9 cellular contexts compared by ENCODE assay signal in the genomic region with DNA sequence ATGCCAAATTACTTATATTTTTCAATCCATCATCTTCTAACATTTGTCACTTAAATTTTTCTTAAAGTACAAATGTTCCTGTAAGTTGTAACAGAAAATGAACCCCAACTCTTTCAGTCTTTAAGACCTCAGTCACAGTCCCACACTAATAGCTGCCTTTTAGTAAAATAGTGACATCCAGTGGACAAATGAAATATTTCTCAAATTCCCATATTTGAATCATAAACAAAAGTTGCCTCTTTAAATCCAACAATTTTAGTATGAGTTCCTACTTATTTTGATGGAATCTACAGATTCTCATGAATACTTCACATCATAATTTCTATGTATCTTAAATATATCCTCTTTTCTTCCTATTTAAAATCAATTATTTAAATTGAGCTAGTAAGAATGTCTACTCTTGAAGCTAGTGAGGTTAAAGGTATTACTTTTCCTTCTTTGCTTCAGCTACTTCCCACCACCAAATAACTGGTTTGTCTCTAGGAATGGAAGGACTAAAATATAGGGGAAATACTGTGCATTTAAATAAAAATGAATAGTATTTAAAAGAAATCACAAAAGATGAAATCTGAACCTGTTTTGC. TPM values are rescaled to one million over a fixed set of nuclear protein-coding genes. Genes with fewer than 3 reads are reported as not detected.
DNase-seq lines count a peak whose midpoint lies in the region; ATAC-seq, FAIRE-seq and TF ChIP-seq lines count a peak whose summit lies in the region.
"Had no signal": no experiment of that assay in that cellular context is flagged by ENCODE, and none has a peak within 500 bp of the region (broad histone marks: within the 10 kb centered on the region; RNA-seq: fewer than 3 reads in every experiment).

No MANE protein-coding gene starts in this region.

- ATAC-seq in GM18519 (IDR thresholded peaks at IDR 0.05; ENCODE audit: low FRiP score, unreplicated experiment) (peak; percentile 70), HG03108 (IDR thresholded peaks at IDR 0.05; ENCODE audit: unreplicated experiment) (peak; percentile 61)

- H3K4me2 ChIP-seq in fibroblast of lung (ENCODE audit: extremely low read depth, insufficient read depth, low read length), result no peak overlapping the region

- H3K4me1 ChIP-seq in fibroblast of lung (ENCODE audit: control insufficient read depth, extremely low read depth, insufficient read depth, low read length) (no peaks in the 10 kb centered on the region), small intestine (ENCODE audit: control insufficient read depth in 2 of 2, insufficient read depth in 1 of 2, low read depth in 1 of 2, low read length in 1 of 2) (no peaks in the 10 kb centered on the region)

- no peaks in the 10 kb centered on the region for H3K9me3 ChIP-seq in fibroblast of lung (ENCODE audit: control insufficient read depth, insufficient read depth, low read depth, low read length)
- H3K9me3 ChIP-seq in small intestine (ENCODE audit: control insufficient read depth, low read depth), result no peaks in the 10 kb centered on the region

- H3K4me3 ChIP-seq in AG10803 (ENCODE audit: low read length) (no peak overlapping the region), fibroblast of lung (replicated peaks in 1 of 4; ENCODE audit: control extremely low read depth in 1 of 4, insufficient read depth in 1 of 4, low read depth in 3 of 4, low read length in 4 of 4) (no peak overlapping the region), small intestine (ENCODE audit: low read depth in 1 of 2, low read length in 2 of 2) (no peak overlapping the region)

- no peak overlapping the region for H3K9ac ChIP-seq in fibroblast of lung (ENCODE audit: insufficient read depth, low read length)

- H2AFZ ChIP-seq in fibroblast of lung (ENCODE audit: low read length), result no peak overlapping the region

- H3K79me2 ChIP-seq in fibroblast of lung (ENCODE audit: control insufficient read depth, insufficient read depth, low read length), result peaks cover 7% of the 10 kb centered on the region

- H3K27me3 ChIP-seq in fibroblast of lung (ENCODE audit: control insufficient read depth, insufficient read depth, low read length) (no peaks in the 10 kb centered on the region), small intestine (ENCODE audit: control insufficient read depth in 2 of 2, insufficient read depth in 2 of 2, low read length in 2 of 2) (no peaks in the 10 kb centered on the region)

- H3K27ac ChIP-seq in fibroblast of lung (ENCODE audit: insufficient read depth, low read length), result no peak overlapping the region
- H3K27ac ChIP-seq in small intestine (ENCODE audit: low read depth in 1 of 2, low read length in 1 of 2), result no peak overlapping the region
- H3K27ac ChIP-seq: HL-60 had no signal

- no peak for FAIRE-seq in small intestine (lab: Jason Lieb, UNC)

- H4K20me1 ChIP-seq in fibroblast of lung (ENCODE audit: control insufficient read depth, extremely low read depth, insufficient read depth, low read length), result no peaks in the 10 kb centered on the region

- H3K36me3 ChIP-seq in fibroblast of lung (ENCODE audit: control insufficient read depth, insufficient read depth, low read length) (no peaks in the 10 kb centered on the region), small intestine (ENCODE audit: control insufficient read depth in 2 of 2, insufficient read depth in 2 of 2, low read length in 2 of 2) (peaks cover 2 to 4% of the 10 kb centered on the region in 2 donors)

- TF ChIP-seq CTCF in AG10803 (conservative IDR thresholded peaks at IDR 0.05; ENCODE audit: low read length) (peak; percentile 57), fibroblast of lung (conservative IDR thresholded peaks at IDR 0.05 in 1 of 2, IDR thresholded peaks at IDR 0.05 in 1 of 2; ENCODE audit: low read depth in 1 of 2, low read length in 2 of 2) (peak; percentile 26 to 43)

- DNase-seq in AG10803 (ENCODE audit: low read depth), result peak; percentile 30
- DNase-seq in OCI-M1 (lab: John Stamatoyannopoulos, UW), result peak; percentile 72
- peak; percentile 33 to 45 for DNase-seq in fibroblast of lung (ENCODE audit: low read depth in 2 of 2)
- peak; percentile 13 for DNase-seq in small intestine
- DNase-seq in activated T-cell treated with anti-CD3 and anti-CD28 coated beads for 4 hours, result no peak
- DNase-seq in mesenteric fat pad (ENCODE audit: low spot score), result no peak

RNA-seq across cellular contexts. Expression of a gene that starts 9.2 kb away (rescaled TPM):
- 58.6 and 62.6 TPM in 2 replicates for total RNA-seq in fibroblast of lung
- polyA plus RNA-seq in fibroblast of lung, result 40.6 and 43.2 TPM in 2 replicates
- polyA plus RNA-seq in fibroblast of lung (2012), result 10.4 and 14.5 TPM in 2 replicates
- 5.8 and 6.6 TPM in 2 replicates for polyA minus RNA-seq in fibroblast of lung (ENCODE audit: low replicate concordance)
- 10 to 100 TPM in 1 of 3 donors, 1 to 10 TPM in 2; 7.3 to 13.8 (median 8.9) TPM for polyA plus RNA-seq in small intestine
- total RNA-seq in mesenteric fat pad, result 26.8 TPM

RNA-seq across cellular contexts. Expression of a gene that starts 24.8 kb away (rescaled TPM):
- total RNA-seq in fibroblast of lung, result 2.8 and 6.4 TPM in 2 replicates
- polyA plus RNA-seq in fibroblast of lung, result 2.5 and 8.8 TPM in 2 replicates
- 1.7 and 6.8 TPM in 2 replicates for polyA plus RNA-seq in fibroblast of lung (2012)
- 4.0 and 10.7 TPM in 2 replicates for polyA minus RNA-seq in fibroblast of lung (ENCODE audit: low replicate concordance)
- polyA plus RNA-seq in small intestine, result 10 to 100 TPM in 2 of 3 donors, 1 to 10 TPM in 1; 5.9 to 20.5 (median 10.1) TPM
- 50.6 TPM for total RNA-seq in mesenteric fat pad

Comparison
In these comparisons a context has a peak if more than half of its experiments do, and no peak if none do; other contexts are left out.
1. DNase-seq: peak in AG10803 (single experiment), OCI-M1 (single experiment), fibroblast of lung (2 of 2) and small intestine (single experiment); none in activated T-cell treated with anti-CD3 and anti-CD28 coated beads for 4 hours (single experiment) and mesenteric fat pad (single experiment).